ENCODE assay signal across 1 cellular context in the genomic region with DNA sequence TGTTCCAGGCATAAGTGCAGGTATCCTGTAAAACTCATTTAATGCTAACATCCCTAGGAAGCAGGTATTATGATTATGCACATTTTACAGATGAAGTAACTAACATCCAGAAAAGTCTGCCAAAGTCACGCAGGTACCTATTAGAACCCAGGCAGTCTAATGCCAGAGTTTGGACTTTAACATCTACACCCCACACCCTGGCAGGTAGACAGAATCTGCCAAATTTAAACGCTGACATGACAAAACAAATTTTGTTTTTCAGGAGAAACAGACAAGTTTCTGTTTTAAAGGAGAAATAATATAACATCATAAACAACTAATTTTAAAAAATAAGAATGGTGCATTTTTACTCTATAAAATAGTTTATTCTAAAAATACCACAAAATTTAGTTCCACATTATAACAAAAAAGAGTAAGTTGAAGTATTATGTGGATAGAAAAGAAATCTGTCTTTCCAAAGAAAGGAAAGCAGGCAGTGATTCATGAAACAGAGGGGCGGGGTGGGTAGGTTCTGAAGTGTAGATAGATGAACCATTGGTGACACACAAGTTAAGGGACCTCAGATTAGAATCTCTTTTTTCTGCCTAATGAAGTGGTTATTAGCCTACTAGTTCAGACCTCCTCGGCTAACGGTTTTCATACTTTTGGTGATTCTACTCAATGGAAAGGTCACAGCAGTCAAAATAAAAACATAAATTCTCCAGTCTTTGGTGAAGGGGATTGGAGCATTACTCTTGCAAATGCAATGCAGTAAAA.
A peak's percentile ranks its signal among the peaks of the same experiment; 100 is the strongest.
TF ChIP-seq lines count a peak whose summit lies in the region.

No MANE protein-coding gene starts in this region.

TF ChIP-seq in liver, 16 proteins besides CTCF, POLR2A, EP300 and RAD21 (continued from another document):
- TF ChIP-seq, protein P1, sequence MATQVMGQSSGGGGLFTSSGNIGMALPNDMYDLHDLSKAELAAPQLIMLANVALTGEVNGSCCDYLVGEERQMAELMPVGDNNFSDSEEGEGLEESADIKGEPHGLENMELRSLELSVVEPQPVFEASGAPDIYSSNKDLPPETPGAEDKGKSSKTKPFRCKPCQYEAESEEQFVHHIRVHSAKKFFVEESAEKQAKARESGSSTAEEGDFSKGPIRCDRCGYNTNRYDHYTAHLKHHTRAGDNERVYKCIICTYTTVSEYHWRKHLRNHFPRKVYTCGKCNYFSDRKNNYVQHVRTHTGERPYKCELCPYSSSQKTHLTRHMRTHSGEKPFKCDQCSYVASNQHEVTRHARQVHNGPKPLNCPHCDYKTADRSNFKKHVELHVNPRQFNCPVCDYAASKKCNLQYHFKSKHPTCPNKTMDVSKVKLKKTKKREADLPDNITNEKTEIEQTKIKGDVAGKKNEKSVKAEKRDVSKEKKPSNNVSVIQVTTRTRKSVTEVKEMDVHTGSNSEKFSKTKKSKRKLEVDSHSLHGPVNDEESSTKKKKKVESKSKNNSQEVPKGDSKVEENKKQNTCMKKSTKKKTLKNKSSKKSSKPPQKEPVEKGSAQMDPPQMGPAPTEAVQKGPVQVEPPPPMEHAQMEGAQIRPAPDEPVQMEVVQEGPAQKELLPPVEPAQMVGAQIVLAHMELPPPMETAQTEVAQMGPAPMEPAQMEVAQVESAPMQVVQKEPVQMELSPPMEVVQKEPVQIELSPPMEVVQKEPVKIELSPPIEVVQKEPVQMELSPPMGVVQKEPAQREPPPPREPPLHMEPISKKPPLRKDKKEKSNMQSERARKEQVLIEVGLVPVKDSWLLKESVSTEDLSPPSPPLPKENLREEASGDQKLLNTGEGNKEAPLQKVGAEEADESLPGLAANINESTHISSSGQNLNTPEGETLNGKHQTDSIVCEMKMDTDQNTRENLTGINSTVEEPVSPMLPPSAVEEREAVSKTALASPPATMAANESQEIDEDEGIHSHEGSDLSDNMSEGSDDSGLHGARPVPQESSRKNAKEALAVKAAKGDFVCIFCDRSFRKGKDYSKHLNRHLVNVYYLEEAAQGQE (IDR thresholded peaks at IDR 0.05): peak; percentile 10
- TF ChIP-seq ZBTB33 (IDR thresholded peaks at IDR 0.05) (no peak), MAX (IDR thresholded peaks at IDR 0.05) (peak; percentile 26)
